ENCODE assay signal across 1 cellular context in genomic region chr14:53227154-53227718, GRCh38.
TF ChIP-seq lines count a peak whose summit lies in the region.

No MANE protein-coding gene starts in this region.

TF ChIP-seq in WTC11, 78 proteins besides CTCF, POLR2A, EP300 and RAD21 (continued from another document):
- no peak for TF ChIP-seq PRDM15 (CRISPR knock-in tag; IDR thresholded peaks at IDR 0.05)
- TF ChIP-seq ATF3 (CRISPR knock-in tag; conservative IDR thresholded peaks at IDR 0.05), result no peak
- no peak for TF ChIP-seq GRHL2 (CRISPR knock-in tag; IDR thresholded peaks at IDR 0.05; ENCODE audit: insufficient replicate concordance, severe bottlenecking)
- TF ChIP-seq ZSCAN18 (CRISPR knock-in tag; IDR thresholded peaks at IDR 0.05), result no peak
